Comparison of ENCODE assay signal across 2 cellular contexts in the genomic region with DNA sequence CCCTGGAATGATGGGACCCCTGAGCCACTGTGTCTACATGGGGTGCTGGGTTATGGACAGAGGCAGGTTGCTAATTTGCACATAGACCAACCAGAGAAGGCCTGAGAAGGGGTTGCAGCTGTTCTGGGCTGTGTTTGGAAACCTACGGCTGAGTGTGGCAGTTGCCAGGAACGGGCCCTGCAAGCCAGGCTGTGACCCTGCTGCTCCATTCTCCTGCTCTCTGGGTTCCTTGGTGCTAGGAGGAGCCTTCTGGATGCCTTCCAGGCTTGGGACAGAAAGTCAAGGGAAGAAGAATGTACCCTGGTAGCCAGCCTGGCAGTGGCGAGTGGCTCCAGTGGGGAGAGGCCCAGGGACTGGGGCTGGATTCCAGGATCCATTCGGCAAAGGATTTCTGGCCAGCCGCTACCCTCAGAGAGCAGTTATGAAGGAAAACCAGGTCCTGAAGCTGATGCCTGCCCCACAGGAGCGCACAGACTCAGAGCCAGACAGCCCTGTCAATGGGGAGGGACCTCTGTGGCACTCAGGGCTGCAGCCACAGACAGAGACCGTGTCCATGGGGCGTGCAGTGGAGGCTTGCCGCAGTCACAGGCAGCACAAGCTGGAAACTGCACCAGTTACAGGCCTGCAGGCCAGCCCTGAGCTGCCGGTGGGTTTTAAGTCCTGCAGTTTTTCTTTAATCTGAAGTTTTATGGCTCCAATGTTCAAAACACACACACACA.
TF ChIP-seq lines count a peak whose summit lies in the region.

No MANE protein-coding gene starts in this region.

TF ChIP-seq in GM23338, 12 proteins besides CTCF, POLR2A, EP300 and RAD21:
- TF ChIP-seq EZH2 (IDR thresholded peaks at IDR 0.05; ENCODE audit: low read depth, unreplicated experiment) (no peak), REST (IDR thresholded peaks at IDR 0.05; ENCODE audit: unreplicated experiment) (no peak)

TF ChIP-seq in WTC11, 78 proteins besides CTCF, POLR2A, EP300 and RAD21:
- TF ChIP-seq, protein P1, sequence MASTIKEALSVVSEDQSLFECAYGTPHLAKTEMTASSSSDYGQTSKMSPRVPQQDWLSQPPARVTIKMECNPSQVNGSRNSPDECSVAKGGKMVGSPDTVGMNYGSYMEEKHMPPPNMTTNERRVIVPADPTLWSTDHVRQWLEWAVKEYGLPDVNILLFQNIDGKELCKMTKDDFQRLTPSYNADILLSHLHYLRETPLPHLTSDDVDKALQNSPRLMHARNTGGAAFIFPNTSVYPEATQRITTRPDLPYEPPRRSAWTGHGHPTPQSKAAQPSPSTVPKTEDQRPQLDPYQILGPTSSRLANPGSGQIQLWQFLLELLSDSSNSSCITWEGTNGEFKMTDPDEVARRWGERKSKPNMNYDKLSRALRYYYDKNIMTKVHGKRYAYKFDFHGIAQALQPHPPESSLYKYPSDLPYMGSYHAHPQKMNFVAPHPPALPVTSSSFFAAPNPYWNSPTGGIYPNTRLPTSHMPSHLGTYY (CRISPR knock-in tag; IDR thresholded peaks at IDR 0.05), result no peak
- TF ChIP-seq, protein P2, sequence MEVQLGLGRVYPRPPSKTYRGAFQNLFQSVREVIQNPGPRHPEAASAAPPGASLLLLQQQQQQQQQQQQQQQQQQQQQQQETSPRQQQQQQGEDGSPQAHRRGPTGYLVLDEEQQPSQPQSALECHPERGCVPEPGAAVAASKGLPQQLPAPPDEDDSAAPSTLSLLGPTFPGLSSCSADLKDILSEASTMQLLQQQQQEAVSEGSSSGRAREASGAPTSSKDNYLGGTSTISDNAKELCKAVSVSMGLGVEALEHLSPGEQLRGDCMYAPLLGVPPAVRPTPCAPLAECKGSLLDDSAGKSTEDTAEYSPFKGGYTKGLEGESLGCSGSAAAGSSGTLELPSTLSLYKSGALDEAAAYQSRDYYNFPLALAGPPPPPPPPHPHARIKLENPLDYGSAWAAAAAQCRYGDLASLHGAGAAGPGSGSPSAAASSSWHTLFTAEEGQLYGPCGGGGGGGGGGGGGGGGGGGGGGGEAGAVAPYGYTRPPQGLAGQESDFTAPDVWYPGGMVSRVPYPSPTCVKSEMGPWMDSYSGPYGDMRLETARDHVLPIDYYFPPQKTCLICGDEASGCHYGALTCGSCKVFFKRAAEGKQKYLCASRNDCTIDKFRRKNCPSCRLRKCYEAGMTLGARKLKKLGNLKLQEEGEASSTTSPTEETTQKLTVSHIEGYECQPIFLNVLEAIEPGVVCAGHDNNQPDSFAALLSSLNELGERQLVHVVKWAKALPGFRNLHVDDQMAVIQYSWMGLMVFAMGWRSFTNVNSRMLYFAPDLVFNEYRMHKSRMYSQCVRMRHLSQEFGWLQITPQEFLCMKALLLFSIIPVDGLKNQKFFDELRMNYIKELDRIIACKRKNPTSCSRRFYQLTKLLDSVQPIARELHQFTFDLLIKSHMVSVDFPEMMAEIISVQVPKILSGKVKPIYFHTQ (CRISPR knock-in tag; IDR thresholded peaks at IDR 0.05), result no peak
- TF ChIP-seq, protein P3, sequence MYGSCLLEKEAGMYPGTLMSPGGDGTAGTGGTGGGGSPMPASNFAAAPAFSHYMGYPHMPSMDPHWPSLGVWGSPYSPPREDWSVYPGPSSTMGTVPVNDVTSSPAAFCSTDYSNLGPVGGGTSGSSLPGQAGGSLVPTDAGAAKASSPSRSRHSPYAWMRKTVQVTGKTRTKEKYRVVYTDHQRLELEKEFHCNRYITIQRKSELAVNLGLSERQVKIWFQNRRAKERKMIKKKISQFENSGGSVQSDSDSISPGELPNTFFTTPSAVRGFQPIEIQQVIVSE (CRISPR knock-in tag; IDR thresholded peaks at IDR 0.05; ENCODE audit: borderline replicate concordance), result no peak
- no peak for TF ChIP-seq SMAD3 (CRISPR knock-in tag; IDR thresholded peaks at IDR 0.05; ENCODE audit: borderline replicate concordance)
- TF ChIP-seq NFYB (CRISPR knock-in tag; conservative IDR thresholded peaks at IDR 0.05; ENCODE audit: low read depth), result no peak
- TF ChIP-seq ZNF317 (CRISPR knock-in tag; IDR thresholded peaks at IDR 0.05; ENCODE audit: borderline replicate concordance, low read depth), result no peak
- TF ChIP-seq ZNF423 (CRISPR knock-in tag; IDR thresholded peaks at IDR 0.05), result no peak
- no peak for TF ChIP-seq JAZF1 (CRISPR knock-in tag; IDR thresholded peaks at IDR 0.05)
- TF ChIP-seq ZNF219 (CRISPR knock-in tag; IDR thresholded peaks at IDR 0.05; ENCODE audit: borderline replicate concordance), result no peak
- no peak for TF ChIP-seq ZSCAN18 (CRISPR knock-in tag; IDR thresholded peaks at IDR 0.05)
- TF ChIP-seq NFE2L1 (CRISPR knock-in tag; IDR thresholded peaks at IDR 0.05), result no peak
- no peak for TF ChIP-seq FOXK1 (CRISPR knock-in tag; IDR thresholded peaks at IDR 0.05)
- no peak for TF ChIP-seq NFATC4 (CRISPR knock-in tag; IDR thresholded peaks at IDR 0.05)
- no peak for TF ChIP-seq E2F4 (CRISPR knock-in tag; IDR thresholded peaks at IDR 0.05; ENCODE audit: borderline replicate concordance, low read depth)
